1 cellular context compared by ENCODE assay signal in genomic region chr19:42606660-42607351, GRCh38.
TF ChIP-seq lines count a peak whose summit lies in the region.

No MANE protein-coding gene starts in this region.

TF ChIP-seq in HepG2, 621 proteins besides CTCF, POLR2A, EP300 and RAD21 (continued from another document):
- no peak for TF ChIP-seq AHDC1 (CRISPR knock-in tag; IDR thresholded peaks at IDR 0.05; ENCODE audit: borderline replicate concordance)
- 0 out of 2 replicates have a peak, but pooled peaks have one; percentile 19 for TF ChIP-seq MIER2 (CRISPR knock-in tag; IDR thresholded peaks at IDR 0.05)
- no peak for TF ChIP-seq ZBTB26 (CRISPR knock-in tag; IDR thresholded peaks at IDR 0.05; ENCODE audit: borderline replicate concordance)
